In the genomic region with DNA sequence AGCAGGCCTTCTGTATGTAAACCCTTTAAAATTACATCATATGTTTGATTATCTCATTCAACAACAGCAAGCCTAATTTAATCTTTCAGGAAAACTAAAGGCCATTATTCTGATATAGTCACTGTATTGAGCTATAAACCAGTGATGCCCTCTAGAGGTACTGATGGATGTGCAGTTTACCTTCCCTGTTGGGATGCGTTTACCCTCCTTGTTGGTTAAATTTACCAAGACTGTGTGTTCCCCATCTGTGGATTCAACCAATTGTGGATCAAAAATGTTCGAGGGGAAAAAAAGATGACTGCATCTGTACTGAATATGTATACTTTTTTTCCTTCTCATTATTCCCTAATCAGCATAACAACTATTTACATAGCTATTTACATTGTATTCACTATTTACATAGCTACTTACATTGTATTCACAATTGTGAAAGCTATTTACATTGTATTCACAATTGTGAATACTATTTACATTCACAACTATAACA, we compare ENCODE assay signal across 11 cellular contexts. TPM values are rescaled to one million over a fixed set of nuclear protein-coding genes. Genes with fewer than 3 reads are reported as not detected.
A peak's percentile ranks its signal among the peaks of the same experiment; 100 is the strongest.
DNase-seq lines count a peak whose midpoint lies in the region; ATAC-seq lines count a peak whose summit lies in the region.
"Had no signal": no experiment of that assay in that cellular context is flagged by ENCODE, and none has a peak within 500 bp of the region (broad histone marks: within the 10 kb centered on the region; RNA-seq: fewer than 3 reads in every experiment).

No MANE protein-coding gene starts in this region.

- peak; percentile 18 to 51 for DNase-seq in NCI-H524 (lab: John Stamatoyannopoulos, UW)
- DNase-seq in NCI-H524 treated with DMSO at 0.1 percent for 48 hours (lab: John Stamatoyannopoulos, UW): no peak
- peak; percentile 45 to 76 for DNase-seq in NCI-H2081 (lab: John Stamatoyannopoulos, UW)
- DNase-seq in dermis blood vessel endothelial cell: peak; percentile 19
- peak; percentile 62 for DNase-seq in pons (ENCODE audit: low spot score)
- DNase-seq in HPDE6-E6E7 (ENCODE audit: extremely low spot score): no peak
- DNase-seq: activated CD8-positive, alpha-beta memory T cell treated with anti-CD3 and anti-CD28 coated beads for 24 hours; stimulated activated CD4-positive, alpha-beta T cell treated with anti-CD3 and anti-CD28 coated beads, Interleukin-2, amount 100 ng/mL, for 48 hours had no signal

- no peak for ATAC-seq in HG02678 (IDR thresholded peaks at IDR 0.05; ENCODE audit: unreplicated experiment)
- no peak for ATAC-seq in GM21723 (IDR thresholded peaks at IDR 0.05; ENCODE audit: unreplicated experiment)

RNA-seq across cellular contexts. Expression of gene BAAT, which starts 3.7 kb away (rescaled TPM):
- total RNA-seq in dermis blood vessel endothelial cell: not detected in 2 replicates

RNA-seq across cellular contexts. Expression of gene MRPL50, which starts 9.9 kb away (rescaled TPM):
- 15.5 and 19.4 TPM in 2 replicates for total RNA-seq in dermis blood vessel endothelial cell

RNA-seq across cellular contexts. Expression of gene ZNF189, which starts 10.1 kb away (rescaled TPM):
- 31.3 and 33.8 TPM in 2 replicates for total RNA-seq in dermis blood vessel endothelial cell

RNA-seq across cellular contexts. Expression of gene ALDOB, which starts 47.0 kb away (rescaled TPM):
- total RNA-seq in dermis blood vessel endothelial cell: under 0.01 TPM in 1 of 2 replicates, not detected in the other
- total RNA-seq: CD4-positive, alpha-beta memory T cell had no signal

Comparison
In these comparisons a context has a peak if more than half of its experiments do, and no peak if none do; other contexts are left out.
1. DNase-seq: peak in NCI-H524 (2 of 2), NCI-H2081 (2 of 2), dermis blood vessel endothelial cell (single experiment) and pons (single experiment); none in NCI-H524 treated with DMSO at 0.1 percent for 48 hours (single experiment) and HPDE6-E6E7 (single experiment).